29 cellular contexts compared by ENCODE assay signal in genomic region chr10:101880190-101880573, GRCh38. TPM values are rescaled to one million over a fixed set of nuclear protein-coding genes. Genes with fewer than 3 reads are reported as not detected.
DNase-seq lines count a peak whose midpoint lies in the region; ATAC-seq, FAIRE-seq and TF ChIP-seq lines count a peak whose summit lies in the region.
"Had no signal": no experiment of that assay in that cellular context is flagged by ENCODE, and none has a peak within 500 bp of the region (broad histone marks: within the 10 kb centered on the region; RNA-seq: fewer than 3 reads in every experiment).

No MANE protein-coding gene starts in this region.

- CTCF ChIA-PET in A549 (lab: Yijun Ruan, JAX) (interaction anchor here (0.5 to 15.5 kb wide), 11 partner anchors 9 to 199 kb away, joined by 3 to 211 read pairs (median 4); partner anchors contain the start of gene KCNIP2), PC-9 (lab: Charles Lee) (no interaction called here)
- CTCF ChIA-PET in activated CD4-positive, alpha-beta memory T cell treated with anti-CD3 and anti-CD28 coated beads for 36 hours (lab: Charles Lee): interaction anchor here (0.9 to 2.2 kb wide), 5 partner anchors 9 to 130 kb away, joined by 3 to 11 read pairs (median 4); no protein-coding TSS in a partner anchor

- no peaks in the 10 kb centered on the region for H3K79me2 ChIP-seq in PC-9 (ENCODE audit: low read depth)

- H3K9me2 ChIP-seq in PC-9 (ENCODE audit: insufficient read depth): no peaks in the 10 kb centered on the region

- H3K9me3 Mint-ChIP-seq in osteocyte (ENCODE audit: unreplicated experiment): no peaks in the 10 kb centered on the region
- no peaks in the 10 kb centered on the region for H3K9me3 Mint-ChIP-seq in activated CD4-positive, alpha-beta memory T cell treated with anti-CD3 and anti-CD28 coated beads for 36 hours
- H3K9me3 Mint-ChIP-seq: activated T-cell treated with anti-CD3 and anti-CD28 coated beads, Interleukin-2, amount 50 U/mL, for 72 hours; CD4-positive, CD25-positive, alpha-beta regulatory T cell; naive B cell had no signal

- H3K4me1 ChIP-seq in A549: peaks cover 30% of the 10 kb centered on the region
- H3K4me1 ChIP-seq in PC-9 (replicated peaks; ENCODE audit: insufficient read depth): peaks cover 22% of the 10 kb centered on the region; the same call in 1 of the 2 replicates
- H3K4me1 ChIP-seq: ascending aorta, right lobe of liver, upper lobe of right lung had no signal

- no peak for TF ChIP-seq EP300 in A549 (IDR thresholded peaks at IDR 0.05)

- no peaks in the 10 kb centered on the region for H3K36me3 ChIP-seq in PC-9 (ENCODE audit: low read depth)
- no peaks in the 10 kb centered on the region for H3K36me3 ChIP-seq in bronchial epithelial cell (ENCODE audit: control insufficient read depth, insufficient read depth, low read length)
- H3K36me3 ChIP-seq: ascending aorta, right lobe of liver had no signal

- no peaks in the 10 kb centered on the region for H4K20me1 ChIP-seq in PC-9 (ENCODE audit: insufficient read depth)

- ATAC-seq in A549 (peak in 1 of 2 experiments; percentile 23; a peak in 2 of 6 replicates), HG03378 (IDR thresholded peaks at IDR 0.05; ENCODE audit: unreplicated experiment) (no peak)
- ATAC-seq: activated T-cell treated with anti-CD3 and anti-CD28 coated beads, Interleukin-2, amount 50 U/mL, for 72 hours; upper lobe of right lung had no signal

- H3K36me3 Mint-ChIP-seq in osteocyte (ENCODE audit: unreplicated experiment): no peaks in the 10 kb centered on the region
- H3K36me3 Mint-ChIP-seq in activated CD4-positive, alpha-beta memory T cell treated with anti-CD3 and anti-CD28 coated beads for 36 hours: peaks cover 1% of the 10 kb centered on the region

- no TSS peak for BruUV-seq in PC-9 (replicated peaks; lab: Mats Ljungman, UMichigan)

- no peak overlapping the region for H3K4me3 Mint-ChIP-seq in osteocyte (ENCODE audit: unreplicated experiment)
- H3K4me3 Mint-ChIP-seq in activated CD4-positive, alpha-beta memory T cell treated with anti-CD3 and anti-CD28 coated beads for 36 hours: no peak overlapping the region
- H3K4me3 Mint-ChIP-seq: activated T-cell treated with anti-CD3 and anti-CD28 coated beads, Interleukin-2, amount 50 U/mL, for 72 hours; CD4-positive, CD25-positive, alpha-beta regulatory T cell; naive B cell had no signal

- intact Hi-C loops in PC-9 (cut with micrococcal nuclease; ENCODE audit: unreplicated experiment): no loop called here
- intact Hi-C loops in activated CD4-positive, alpha-beta memory T cell treated with anti-CD3 and anti-CD28 coated beads for 36 hours (cut with micrococcal nuclease): no loop called here

- peak overlapping the region; percentile 14 for H3K27ac Mint-ChIP-seq in osteocyte (ENCODE audit: unreplicated experiment)
- H3K27ac Mint-ChIP-seq in activated CD4-positive, alpha-beta memory T cell treated with anti-CD3 and anti-CD28 coated beads for 36 hours: no peak overlapping the region
- H3K27ac Mint-ChIP-seq: CD4-positive, CD25-positive, alpha-beta regulatory T cell; progenitor cell of endocrine pancreas had no signal

- H3K27me3 ChIP-seq in PC-9 (ENCODE audit: insufficient read depth, low read depth) (no peaks in the 10 kb centered on the region), bronchial epithelial cell (ENCODE audit: control insufficient read depth, insufficient read depth, low read length) (no peaks in the 10 kb centered on the region)
- H3K27me3 ChIP-seq: ascending aorta, neutrophil, right lobe of liver, upper lobe of right lung had no signal

- H3K9me3 ChIP-seq in A549: no peaks in the 10 kb centered on the region
- H3K9me3 ChIP-seq in PC-9 (ENCODE audit: insufficient read depth, low read depth): no peaks in the 10 kb centered on the region
- H3K9me3 ChIP-seq: ascending aorta, neutrophil, right lobe of liver, upper lobe of right lung had no signal

- peaks cover 10% of the 10 kb centered on the region for H3K4me1 Mint-ChIP-seq in osteocyte (ENCODE audit: unreplicated experiment)
- H3K4me1 Mint-ChIP-seq in activated CD4-positive, alpha-beta memory T cell treated with anti-CD3 and anti-CD28 coated beads for 36 hours (ENCODE audit: low read depth): peaks cover 9% of the 10 kb centered on the region

- no peaks in the 10 kb centered on the region for H3K27me3 Mint-ChIP-seq in osteocyte (ENCODE audit: unreplicated experiment)
- no peaks in the 10 kb centered on the region for H3K27me3 Mint-ChIP-seq in activated CD4-positive, alpha-beta memory T cell treated with anti-CD3 and anti-CD28 coated beads for 36 hours
- H3K27me3 Mint-ChIP-seq: CD4-positive, CD25-positive, alpha-beta regulatory T cell; naive B cell; progenitor cell of endocrine pancreas had no signal

- DNase-seq in A549 (ENCODE audit: low read depth in 1 of 2, low spot score in 1 of 2): no peak
- no peak for DNase-seq in PC-9
- DNase-seq in bronchial epithelial cell (ENCODE audit: low read depth): no peak
- no peak for DNase-seq in osteocyte (ENCODE audit: extremely low spot score, unreplicated experiment)
- no peak for DNase-seq in NCI-H1092 (lab: John Stamatoyannopoulos, UW)
- DNase-seq in activated CD4-positive, alpha-beta memory T cell treated with anti-CD3 and anti-CD28 coated beads for 36 hours: no peak
- no peak for DNase-seq in stimulated activated CD4-positive, alpha-beta T cell treated with anti-CD3 and anti-CD28 coated beads, Interleukin-2, amount 100 ng/mL, for 48 hours
- DNase-seq: activated CD4-positive, alpha-beta T cell treated with anti-CD3 and anti-CD28 coated beads, Interleukin-2, amount 50 U/mL, for 4 hours; activated T-cell treated with anti-CD3 and anti-CD28 coated beads, Interleukin-2, amount 50 U/mL, for 72 hours; AML-193; CD4-positive, CD25-positive, alpha-beta regulatory T cell; central memory CD4-positive, alpha-beta T cell; dermis blood vessel endothelial cell; DMS79 treated with DMSO at 0.1 percent for 48 hours; GDM1; H7; naive B cell; NCI-H1417 treated with DMSO at 0.1 percent for 48 hours; NCI-H2081 treated with DMSO at 0.1 percent for 48 hours; NCI-H748 treated with DMSO at 0.1 percent for 48 hours; right lobe of liver; stimulated activated CD4-positive, alpha-beta T cell treated with anti-CD3 and anti-CD28 coated beads, Interleukin-4, amount 100 ng/mL, for 24 hours; upper lobe of right lung had no signal

- no peaks in the 10 kb centered on the region for H3F3A ChIP-seq in PC-9 (ENCODE audit: insufficient read depth, low read depth)

- WGBS in A549 (ENCODE audit: missing lambda C conversion rate): 85% methylated on average over 3 of the region's 3 CpGs

- no peak for TF ChIP-seq POLR2A in A549 (IDR thresholded peaks at IDR 0.05; ENCODE audit: low read length)

- H3K4me3 ChIP-seq in A549 (no peak overlapping the region), PC-9 (no peak overlapping the region), bronchial epithelial cell (ENCODE audit: low read depth, low read length) (no peak overlapping the region)
- H3K4me3 ChIP-seq: ascending aorta, right lobe of liver, upper lobe of right lung had no signal

- peak overlapping the region; percentile 66 to 80 for H3K27ac ChIP-seq in A549
- peak overlapping the region; percentile 52 for H3K27ac ChIP-seq in PC-9
- H3K27ac ChIP-seq: ascending aorta, HL-60, neutrophil, right lobe of liver, upper lobe of right lung had no signal

- POLR2A ChIA-PET in A549 (lab: Yijun Ruan, JAX): interaction anchor here (0.5 to 1.9 kb wide), 3 partner anchors 39 to 1016 kb away, joined by 3 to 4 read pairs (median 4); no protein-coding TSS in a partner anchor
- POLR2A ChIA-PET in PC-9 (lab: Charles Lee; ENCODE audit: unreplicated experiment): interaction anchor here (0.7 kb wide), 1 partner anchor 92 kb away, joined by 5 read pairs; no protein-coding TSS in a partner anchor
- POLR2A ChIA-PET in activated CD4-positive, alpha-beta memory T cell treated with anti-CD3 and anti-CD28 coated beads for 36 hours (lab: Charles Lee): interaction anchor here (1.1 kb wide), 1 partner anchor 39 kb away, joined by 3 read pairs; no protein-coding TSS in a partner anchor

- no peak overlapping the region for H2AFZ ChIP-seq in PC-9

- TF ChIP-seq CTCF in A549 (IDR thresholded peaks at IDR 0.05): no peak
- TF ChIP-seq CTCF in PC-9 (conservative IDR thresholded peaks at IDR 0.05): no peak
- TF ChIP-seq CTCF in bronchial epithelial cell (IDR thresholded peaks at IDR 0.05; ENCODE audit: insufficient read depth, low read length, severe bottlenecking): no peak
- no peak for TF ChIP-seq CTCF in osteocyte (IDR thresholded peaks at IDR 0.05)

- TF ChIP-seq RAD21 in A549 (conservative IDR thresholded peaks at IDR 0.05 in 1 of 2, IDR thresholded peaks at IDR 0.05 in 1 of 2): no peak

- H3K4me2 ChIP-seq in A549 (peak overlapping the region; percentile 73), PC-9 (peak overlapping the region; percentile 47; the same call in 1 of the 2 replicates)

- no peak for FAIRE-seq in A549 (lab: Jason Lieb, UNC)
- FAIRE-seq in bronchial epithelial cell (lab: Jason Lieb, UNC): peak; percentile 87
- FAIRE-seq: frontal cortex had no signal

TF ChIP-seq in A549, 52 proteins besides CTCF, POLR2A, EP300 and RAD21 (continues in another document):
- no peak for TF ChIP-seq HES2 (IDR thresholded peaks at IDR 0.05)
- no peak for TF ChIP-seq BCL3 (IDR thresholded peaks at IDR 0.05)
- TF ChIP-seq ZNF302 (CRISPR knock-in tag; IDR thresholded peaks at IDR 0.05): no peak
- no peak for TF ChIP-seq MAZ (IDR thresholded peaks at IDR 0.05; ENCODE audit: borderline replicate concordance, low read depth, low read length)

RNA-seq across cellular contexts. Expression of gene KCNIP2, which starts 36.6 kb away (rescaled TPM):
- polyA plus RNA-seq in A549 (2011; rRNA removed): 0.88 and 1.3 TPM in 2 replicates
- 0.35 and 0.46 TPM in 2 replicates for polyA plus RNA-seq in A549 (2012; cell fraction: cytosol; rRNA removed)
- polyA plus RNA-seq in A549 (2012; cell fraction: nucleus; rRNA removed): 2.2 and 3.2 TPM in 2 replicates
- 1.1 to 1.7 TPM (median 1.3 TPM) in 3 replicates for polyA plus RNA-seq in A549 (2017; fragmentation: RNase III; extraction: RNeasy Plus Mini Kit Qiagen cat#74134 plus additional on column Dnase treatment)
- 1.6 and 3.1 TPM in 2 replicates for polyA minus RNA-seq in A549 (2011; rRNA and poly(A)+ RNA removed)
- total RNA-seq in PC-9 (2021): 4.0 and 5.1 TPM in 2 replicates
- total RNA-seq in bronchial epithelial cell: 0.51 TPM in 1 of 2 replicates, not detected in the other
- 3.2 and 3.5 TPM in 2 replicates for total RNA-seq in osteocyte
- 1 to 10 TPM; 1.4 to 1.8 TPM for total RNA-seq in activated CD4-positive, alpha-beta memory T cell treated with anti-CD3 and anti-CD28 coated beads for 36 hours
